ENCODE assay signal across 1 cellular context in the genomic region with DNA sequence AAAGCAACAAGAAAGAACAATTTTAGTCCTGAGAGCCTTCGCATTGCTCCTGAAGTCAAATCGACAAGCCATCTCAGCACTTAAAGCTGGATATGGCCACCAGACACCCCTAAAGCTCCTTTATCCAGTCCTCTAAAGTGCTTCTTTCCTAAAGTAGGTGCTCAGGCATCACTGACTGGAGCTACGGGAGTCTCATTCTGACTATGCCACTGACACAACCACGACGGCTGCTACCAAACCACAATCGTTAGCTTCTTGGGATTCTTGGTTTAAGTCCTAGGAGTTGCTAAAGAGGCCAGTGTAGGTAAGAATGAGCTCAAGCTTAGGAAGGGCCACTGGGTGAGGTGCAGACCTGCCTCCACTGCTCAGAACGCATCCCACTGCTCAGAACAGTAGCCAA.
TF ChIP-seq lines count a peak whose summit lies in the region.

No MANE protein-coding gene starts in this region.

TF ChIP-seq in H1, 55 proteins besides CTCF, POLR2A, EP300 and RAD21:
- TF ChIP-seq ASH2L (IDR thresholded peaks at IDR 0.05; ENCODE audit: low read length) = no peak
- no peak for TF ChIP-seq CBX8 (IDR thresholded peaks at IDR 0.05; ENCODE audit: borderline replicate concordance, low read depth, low read length)
- TF ChIP-seq TBP (IDR thresholded peaks at IDR 0.05; ENCODE audit: low read depth, low read length) = no peak
- TF ChIP-seq CHD2 (IDR thresholded peaks at IDR 0.05; ENCODE audit: low read length) = no peak
- TF ChIP-seq JUND (IDR thresholded peaks at IDR 0.05; ENCODE audit: low read length) = no peak
- TF ChIP-seq SP1 (IDR thresholded peaks at IDR 0.05; ENCODE audit: low read depth, low read length) = no peak
- no peak for TF ChIP-seq NANOG (IDR thresholded peaks at IDR 0.05; ENCODE audit: insufficient read depth, low read depth, low read length, poor library complexity, severe bottlenecking)
- TF ChIP-seq SP2 (IDR thresholded peaks at IDR 0.05; ENCODE audit: low read length) = no peak
- TF ChIP-seq ATF2 (IDR thresholded peaks at IDR 0.05; ENCODE audit: low read length) = no peak
- no peak for TF ChIP-seq TAF7 (optimal IDR thresholded peaks at IDR 0.05; ENCODE audit: borderline replicate concordance, low read depth, low read length)
- TF ChIP-seq POLR2AphosphoS5 (IDR thresholded peaks at IDR 0.05; ENCODE audit: low read depth, low read length) = no peak
- no peak for TF ChIP-seq RFX5 (IDR thresholded peaks at IDR 0.05; ENCODE audit: borderline replicate concordance, low read depth, low read length)
- no peak for TF ChIP-seq HDAC6 (IDR thresholded peaks at IDR 0.05; ENCODE audit: low read depth, low read length)
